ENCODE assay signal across 12 cellular contexts in genomic region chr1:204463125-204464060, GRCh38. TPM values are rescaled to one million over a fixed set of nuclear protein-coding genes. Genes with fewer than 3 reads are reported as not detected.
DNase-seq lines count a peak whose midpoint lies in the region; ATAC-seq, FAIRE-seq and TF ChIP-seq lines count a peak whose summit lies in the region.
"Had no signal": no experiment of that assay in that cellular context is flagged by ENCODE, and none has a peak within 500 bp of the region (broad histone marks: within the 10 kb centered on the region; RNA-seq: fewer than 3 reads in every experiment).

No MANE protein-coding gene starts in this region.

- H4K20me1 ChIP-seq in SK-N-SH (ENCODE audit: insufficient read depth), result no peaks in the 10 kb centered on the region

- H3K4me2 ChIP-seq in SK-N-SH, result no peak overlapping the region

- no peaks in the 10 kb centered on the region for H3K9me2 ChIP-seq in SK-N-SH

- WGBS in SK-N-SH (ENCODE audit: low lambda C conversion rate), result 74% methylated on average over 10 of the region's 10 CpGs
- 40 to 63% (median 44%) methylated on average over 10 of the region's 10 CpGs for WGBS in stomach, 5 donors

- CTCF ChIA-PET in SK-N-SH (lab: Yijun Ruan, JAX), result interaction anchor here (1.1 to 2.4 kb wide), 7 partner anchors 14 to 44 kb away, joined by 3 to 12 read pairs (median 6); partner anchors contain the start of gene PIK3C2B

- H3K36me3 ChIP-seq in SK-N-SH (replicated peaks in 1 of 2; ENCODE audit: control insufficient read depth in 1 of 2, insufficient read depth in 2 of 2, low read length in 1 of 2), result peaks cover 0 to 13% of the 10 kb centered on the region in 2 experiments
- H3K36me3 ChIP-seq in left lung, result peaks cover 0 to 19% of the 10 kb centered on the region in 2 donors
- peaks cover 16 to 82% (median 67%) of the 10 kb centered on the region in 4 donors for H3K36me3 ChIP-seq in stomach

- TF ChIP-seq RAD21 in SK-N-SH (IDR thresholded peaks at IDR 0.05; ENCODE audit: low read length), result no peak

- TF ChIP-seq EP300 in SK-N-SH (IDR thresholded peaks at IDR 0.05; ENCODE audit: borderline replicate concordance in 1 of 2, low read depth in 1 of 2, low read length in 1 of 2), result no peak
- no peak for TF ChIP-seq EP300 in stomach (IDR thresholded peaks at IDR 0.05)

- TF ChIP-seq POLR2A in stomach (IDR thresholded peaks at IDR 0.05), result no peak

- H3K4me3 ChIP-seq in SK-N-SH (ENCODE audit: low read depth in 2 of 2, low read length in 1 of 2) (no peak overlapping the region), left lung (no peak overlapping the region), stomach (no peak overlapping the region)

- intact Hi-C loops in left lung (cut with DNase I) (no loop called here), stomach (cut with DNase I; ENCODE audit: low total_unique reads) (no loop called here)

- H3K9me3 ChIP-seq in SK-N-SH (no peaks in the 10 kb centered on the region), left lung (no peaks in the 10 kb centered on the region), stomach (no peaks in the 10 kb centered on the region)

- no peak for FAIRE-seq in RCC 7860 (lab: Jason Lieb, UNC)
- FAIRE-seq: A204.1 had no signal

- H3K79me2 ChIP-seq in SK-N-SH (ENCODE audit: insufficient read depth), result no peaks in the 10 kb centered on the region

- H3K4me1 ChIP-seq in SK-N-SH (ENCODE audit: control insufficient read depth in 1 of 2, insufficient read depth in 2 of 2, low read depth in 1 of 2, low read length in 1 of 2) (peaks cover 0 to 12% of the 10 kb centered on the region in 2 experiments; a peak in 1 of 4 replicates), left lung (peaks cover 0 to 56% of the 10 kb centered on the region in 2 donors), stomach (peaks cover 49 to 66% (median 55%) of the 10 kb centered on the region in 4 donors)

- H3F3A ChIP-seq in SK-N-SH (replicated peaks; ENCODE audit: insufficient read depth), result no peaks in the 10 kb centered on the region

- TF ChIP-seq CTCF in SK-N-SH (IDR thresholded peaks at IDR 0.05) (no peak), left lung (IDR thresholded peaks at IDR 0.05) (no peak), stomach (IDR thresholded peaks at IDR 0.05) (no peak)

- peak; percentile 49 for DNase-seq in SK-N-SH
- no peak for DNase-seq in left lung
- no peak for DNase-seq in stomach
- no peak for DNase-seq in RCC 7860 (ENCODE audit: low spot score)
- DNase-seq in NCI-H345 treated with DMSO at 0.1 percent for 48 hours (lab: John Stamatoyannopoulos, UW; ENCODE audit: unreplicated experiment), result no peak
- DNase-seq in NCI-H1930 (lab: John Stamatoyannopoulos, UW), result no peak
- DNase-seq: NCI-H2107; PC-3; stimulated activated CD4-positive, alpha-beta T cell treated with anti-CD3 and anti-CD28 coated beads, Interleukin-2, amount 100 ng/mL, for 48 hours had no signal

- H3K27me3 ChIP-seq in SK-N-SH (ENCODE audit: insufficient read depth) (no peaks in the 10 kb centered on the region), left lung (no peaks in the 10 kb centered on the region), stomach (no peaks in the 10 kb centered on the region)

- POLR2A ChIA-PET in SK-N-SH (lab: Yijun Ruan, JAX), result interaction anchor here (0.6 kb wide), 1 partner anchor 13 kb away, joined by 3 read pairs; no protein-coding TSS in a partner anchor

- no peak overlapping the region for H2AFZ ChIP-seq in SK-N-SH (ENCODE audit: low read depth)

- H3K27ac ChIP-seq in SK-N-SH (ENCODE audit: low read depth in 2 of 2, low read length in 1 of 2) (no peak overlapping the region), angular gyrus (ENCODE audit: low read depth, low read length) (peak overlapping the region; percentile 97), left lung (peak overlapping the region; percentile 22 to 73), stomach (peak overlapping the region; percentile 16 to 80 (median 71))

- no peak for ATAC-seq in SK-N-SH treated with all-trans-retinoic acid at 6 μM for 48 hours
- ATAC-seq in left lung, result no peak
- ATAC-seq: PC-3 had no signal

- no peak overlapping the region for H3K9ac ChIP-seq in SK-N-SH

TF ChIP-seq in SK-N-SH, 30 proteins besides CTCF, POLR2A, EP300 and RAD21:
- TF ChIP-seq GATA2 (CRISPR knock-in tag; IDR thresholded peaks at IDR 0.05) (peak; percentile 45; the same call in 1 of the 2 replicates), ELF1 (IDR thresholded peaks at IDR 0.05) (no peak)

TF ChIP-seq in SK-N-SH treated with all-trans-retinoic acid at 6 μM for 48 hours, 23 proteins besides CTCF, POLR2A, EP300 and RAD21 (continues in another document):
- no peak for TF ChIP-seq TSHZ2 (CRISPR knock-in tag; IDR thresholded peaks at IDR 0.05)
- TF ChIP-seq ZNF8 (CRISPR knock-in tag; IDR thresholded peaks at IDR 0.05), result no peak
- no peak for TF ChIP-seq TOX (CRISPR knock-in tag; IDR thresholded peaks at IDR 0.05; ENCODE audit: borderline replicate concordance)
- no peak for TF ChIP-seq ZFP3 (CRISPR knock-in tag; IDR thresholded peaks at IDR 0.05)
- no peak for TF ChIP-seq CSRNP3 (CRISPR knock-in tag; IDR thresholded peaks at IDR 0.05)
- TF ChIP-seq GLIS3 (CRISPR knock-in tag; IDR thresholded peaks at IDR 0.05), result no peak
- no peak for TF ChIP-seq ZNF565 (CRISPR knock-in tag; conservative IDR thresholded peaks at IDR 0.05; ENCODE audit: low read depth)
- TF ChIP-seq ZNF70 (CRISPR knock-in tag; IDR thresholded peaks at IDR 0.05), result no peak
- no peak for TF ChIP-seq RARB (CRISPR knock-in tag; IDR thresholded peaks at IDR 0.05)
- TF ChIP-seq, protein P1, sequence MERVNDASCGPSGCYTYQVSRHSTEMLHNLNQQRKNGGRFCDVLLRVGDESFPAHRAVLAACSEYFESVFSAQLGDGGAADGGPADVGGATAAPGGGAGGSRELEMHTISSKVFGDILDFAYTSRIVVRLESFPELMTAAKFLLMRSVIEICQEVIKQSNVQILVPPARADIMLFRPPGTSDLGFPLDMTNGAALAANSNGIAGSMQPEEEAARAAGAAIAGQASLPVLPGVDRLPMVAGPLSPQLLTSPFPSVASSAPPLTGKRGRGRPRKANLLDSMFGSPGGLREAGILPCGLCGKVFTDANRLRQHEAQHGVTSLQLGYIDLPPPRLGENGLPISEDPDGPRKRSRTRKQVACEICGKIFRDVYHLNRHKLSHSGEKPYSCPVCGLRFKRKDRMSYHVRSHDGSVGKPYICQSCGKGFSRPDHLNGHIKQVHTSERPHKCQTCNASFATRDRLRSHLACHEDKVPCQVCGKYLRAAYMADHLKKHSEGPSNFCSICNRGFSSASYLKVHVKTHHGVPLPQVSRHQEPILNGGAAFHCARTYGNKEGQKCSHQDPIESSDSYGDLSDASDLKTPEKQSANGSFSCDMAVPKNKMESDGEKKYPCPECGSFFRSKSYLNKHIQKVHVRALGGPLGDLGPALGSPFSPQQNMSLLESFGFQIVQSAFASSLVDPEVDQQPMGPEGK (CRISPR knock-in tag; IDR thresholded peaks at IDR 0.05; ENCODE audit: borderline replicate concordance), result no peak

RNA-seq across cellular contexts. Expression of gene PIK3C2B, which starts 31.2 kb away (rescaled TPM):
- polyA plus RNA-seq in SK-N-SH (2012; rRNA removed) (6.5 and 6.6 TPM in 2 replicates), stomach (1 to 10 TPM; 4.1 to 5.5 (median 5.0) TPM)
- 2.4 and 3.6 TPM in 2 replicates for polyA plus RNA-seq in SK-N-SH (2012; cell fraction: cytosol; rRNA removed)
- 10.2 and 11.2 TPM in 2 replicates for polyA plus RNA-seq in SK-N-SH (2012; cell fraction: nucleus; rRNA removed)
- total RNA-seq in left lung (10 to 100 TPM; 26.5 to 42.6 TPM), stomach (100 to 1,000 TPM in 2 of 5 donors, 10 to 100 TPM in 3; 16.1 to 129 (median 65.3) TPM)

RNA-seq across cellular contexts. Expression of gene PPP1R15B, which starts 51.8 kb away (rescaled TPM):
- polyA plus RNA-seq in SK-N-SH (2012; rRNA removed), result 12.1 and 14.3 TPM in 2 replicates
- polyA plus RNA-seq in SK-N-SH (2012; cell fraction: cytosol; rRNA removed), result 13.1 and 13.4 TPM in 2 replicates
- 10.3 and 13.2 TPM in 2 replicates for polyA plus RNA-seq in SK-N-SH (2012; cell fraction: nucleus; rRNA removed)
- total RNA-seq in left lung, result 10 to 100 TPM; 35.7 to 53.0 TPM
- total RNA-seq in stomach, result 10 to 100 TPM; 19.8 to 74.4 (median 51.6) TPM
- polyA plus RNA-seq in stomach, result 10 to 100 TPM in 1 of 3 donors, 1 to 10 TPM in 2; 6.5 to 11.1 (median 9.3) TPM

RNA-seq across cellular contexts. Expression of gene MDM4, which starts 52.8 kb away (rescaled TPM):
- polyA plus RNA-seq in SK-N-SH (2012; rRNA removed) (6.2 and 9.2 TPM in 2 replicates), stomach (1 to 10 TPM; 2.3 to 7.7 (median 2.9) TPM)
- polyA plus RNA-seq in SK-N-SH (2012; cell fraction: cytosol; rRNA removed), result 3.4 and 3.7 TPM in 2 replicates
- polyA plus RNA-seq in SK-N-SH (2012; cell fraction: nucleus; rRNA removed), result 21.0 and 47.4 TPM in 2 replicates
- total RNA-seq in left lung (10 to 100 TPM; 46.7 to 82.1 TPM), stomach (100 to 1,000 TPM in 3 of 5 donors, 10 to 100 TPM in 2; 25.8 to 265 (median 118) TPM)

Comparison
In these comparisons a context has a peak if more than half of its experiments do, and no peak if none do; other contexts are left out.
1. H3K27ac ChIP-seq: peak in angular gyrus (single experiment), left lung (2 of 2) and stomach (5 of 5); none in SK-N-SH (0 of 2).